In the genomic region with DNA sequence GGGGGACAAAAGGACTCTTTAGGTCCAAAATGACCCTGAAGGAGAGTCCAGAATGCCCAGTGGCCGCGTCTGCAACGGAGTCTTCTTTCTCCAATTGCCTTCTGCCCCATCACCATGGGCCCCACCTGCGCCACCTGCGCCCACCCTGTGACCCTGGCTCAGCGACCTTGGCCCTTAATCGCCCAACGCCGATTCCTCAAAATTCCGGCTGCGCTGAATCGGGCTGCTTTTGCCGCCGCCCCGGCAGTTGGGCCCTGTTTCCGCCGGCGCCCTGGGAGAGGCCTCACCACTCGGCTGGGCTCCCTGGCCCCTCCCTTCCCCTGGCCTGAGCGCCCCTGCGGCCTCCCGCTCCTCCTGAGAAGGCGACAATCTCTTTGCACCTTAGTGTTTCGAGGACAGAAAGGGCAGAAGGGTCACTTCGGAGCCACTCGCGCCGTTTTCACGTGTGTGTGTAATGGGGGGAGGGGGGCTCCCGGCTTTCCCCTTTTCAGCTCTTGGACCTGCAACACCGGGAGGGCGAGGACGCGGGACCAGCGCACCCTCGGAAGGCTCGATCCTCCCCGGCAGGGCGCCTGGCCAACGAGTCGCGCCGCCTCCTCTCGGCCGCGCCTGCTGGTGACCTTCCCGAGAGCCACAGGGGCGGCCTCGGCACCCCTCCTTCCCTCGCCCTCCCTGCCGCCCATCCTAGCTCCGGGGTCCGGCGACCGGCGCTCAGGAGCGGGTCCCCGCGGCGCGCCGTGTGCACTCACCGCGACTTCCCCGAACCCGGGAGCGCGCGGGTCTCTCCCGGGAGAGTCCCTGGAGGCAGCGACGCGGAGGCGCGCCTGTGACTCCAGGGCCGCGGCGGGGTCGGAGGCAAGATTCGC, we compare ENCODE assay signal across 10 cellular contexts. TPM values are rescaled to one million over a fixed set of nuclear protein-coding genes. Genes with fewer than 3 reads are reported as not detected.
DNase-seq lines count a peak whose midpoint lies in the region; TF ChIP-seq lines count a peak whose summit lies in the region.
"Had no signal": no experiment of that assay in that cellular context is flagged by ENCODE, and none has a peak within 500 bp of the region (broad histone marks: within the 10 kb centered on the region; RNA-seq: fewer than 3 reads in every experiment).

No MANE protein-coding gene starts in this region.

- H3K4me1 Mint-ChIP-seq in endothelial cell (ENCODE audit: unreplicated experiment), result peaks cover 36% of the 10 kb centered on the region

- H3K4me3 Mint-ChIP-seq in endothelial cell (ENCODE audit: unreplicated experiment), result peak overlapping the region; percentile 73

- H3K27ac Mint-ChIP-seq in endothelial cell (ENCODE audit: unreplicated experiment), result no peak overlapping the region

- H3K9me3 ChIP-seq in neuron (ENCODE audit: low read length), result no peaks in the 10 kb centered on the region

- H3K36me3 Mint-ChIP-seq in endothelial cell (ENCODE audit: low read depth, unreplicated experiment), result peaks cover 9% of the 10 kb centered on the region

- peak; percentile 69 for DNase-seq in COLO668 (lab: John Stamatoyannopoulos, UW; ENCODE audit: unreplicated experiment)
- peak; percentile 56 for DNase-seq in LHCN-M2 (ENCODE audit: low read depth)
- DNase-seq in endothelial cell (ENCODE audit: low spot score), result peak; percentile 55
- no peak for DNase-seq in ureter (ENCODE audit: low spot score)
- DNase-seq in stimulated activated CD4-positive, alpha-beta T cell treated with anti-CD3 and anti-CD28 coated beads, Interleukin-4, amount 100 ng/mL, for 24 hours, result no peak
- DNase-seq in superior temporal gyrus (ENCODE audit: extremely low spot score), result no peak
- DNase-seq in stimulated activated naive CD4-positive, alpha-beta T cell treated with Interleukin-2 at 50 U/mL for 16 hours (lab: John Stamatoyannopoulos, UW), result no peak
- DNase-seq: substantia nigra had no signal

- peaks cover 30% of the 10 kb centered on the region for H3K4me1 ChIP-seq in neuron (ENCODE audit: insufficient read depth, low read length)

- no peaks in the 10 kb centered on the region for H3K9me3 Mint-ChIP-seq in endothelial cell (ENCODE audit: unreplicated experiment)

- peaks cover 99% of the 10 kb centered on the region for H3K27me3 ChIP-seq in neuron (ENCODE audit: insufficient read depth, low read length)

- peaks cover 47% of the 10 kb centered on the region for H3K27me3 Mint-ChIP-seq in endothelial cell (ENCODE audit: unreplicated experiment)

- peak overlapping the region; percentile 25 for H3K4me3 ChIP-seq in neuron (ENCODE audit: low read length)

- TF ChIP-seq CTCF in endothelial cell (IDR thresholded peaks at IDR 0.05; ENCODE audit: unreplicated experiment), result no peak

- H2AFZ ChIP-seq in neuron (ENCODE audit: low read depth, low read length), result no peak overlapping the region

- no peaks in the 10 kb centered on the region for H3K36me3 ChIP-seq in neuron (ENCODE audit: insufficient read depth, low read length)

RNA-seq across cellular contexts. Expression of gene SIM2, which starts 0.5 kb away (rescaled TPM):
- total RNA-seq in LHCN-M2 (2014; rRNA removed) (8.1 and 9.1 TPM in 2 replicates), endothelial cell (ENCODE audit: unreplicated experiment) (17.1 TPM), ureter (0.49 TPM)
- polyA plus RNA-seq in LHCN-M2 (2012), result 12.2 TPM
- total RNA-seq: left cardiac atrium had no signal

Comparison
In these comparisons a context has a peak if more than half of its experiments do, and no peak if none do; other contexts are left out.
1. DNase-seq: peak in COLO668 (single experiment), LHCN-M2 (single experiment) and endothelial cell (single experiment); none in ureter (single experiment), stimulated activated CD4-positive, alpha-beta T cell treated with anti-CD3 and anti-CD28 coated beads, Interleukin-4, amount 100 ng/mL, for 24 hours (single experiment), superior temporal gyrus (single experiment) and stimulated activated naive CD4-positive, alpha-beta T cell treated with Interleukin-2 at 50 U/mL for 16 hours (single experiment).